ENCODE assay signal across 8 cellular contexts in the genomic region with DNA sequence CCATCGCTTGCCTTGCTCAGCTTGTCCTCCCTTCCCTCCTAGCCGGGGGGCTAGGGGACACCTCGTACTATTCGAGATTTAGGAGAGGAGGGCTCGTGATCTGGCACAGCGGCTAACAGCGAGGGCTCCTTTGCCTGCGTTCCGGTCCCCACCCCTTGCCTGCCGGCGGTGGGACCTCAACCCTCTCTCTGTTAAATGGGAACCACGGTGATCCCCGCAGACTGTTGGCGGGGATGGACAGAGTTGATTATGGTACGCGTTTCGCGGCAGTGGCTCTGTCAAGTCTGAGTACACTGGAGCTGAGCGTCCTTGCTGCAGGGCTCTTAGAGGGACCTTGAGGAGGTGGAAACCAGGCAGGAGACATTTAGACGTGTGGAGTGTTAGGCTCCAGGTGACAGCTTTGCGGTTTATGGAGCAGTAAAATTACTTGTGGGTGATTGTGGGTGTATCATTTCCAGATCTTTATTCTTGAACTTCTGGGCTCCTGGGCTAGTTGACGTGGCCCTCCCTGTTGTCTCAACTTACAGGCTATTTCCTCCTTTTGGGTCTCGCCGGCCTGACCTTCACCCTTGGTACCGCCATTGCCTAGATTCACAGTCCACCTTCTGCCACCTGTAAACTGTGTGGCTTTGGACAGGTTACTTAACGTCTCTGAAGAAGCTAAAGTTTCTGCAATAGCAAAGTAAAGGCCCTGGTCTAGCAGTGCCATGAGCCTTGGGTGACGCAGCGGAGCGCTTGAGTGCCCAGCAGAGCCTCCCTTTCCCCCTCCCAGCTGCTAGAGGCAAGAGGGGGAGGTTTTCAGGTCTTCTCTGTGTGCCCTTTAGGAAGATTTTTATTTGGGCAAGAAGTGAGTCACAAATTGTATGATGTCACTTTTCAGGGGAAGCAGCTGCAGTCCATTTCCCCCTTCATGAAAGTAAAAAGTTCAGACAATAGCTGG. TPM values are rescaled to one million over a fixed set of nuclear protein-coding genes. Genes with fewer than 3 reads are reported as not detected.
DNase-seq lines count a peak whose midpoint lies in the region; ATAC-seq and TF ChIP-seq lines count a peak whose summit lies in the region.

No MANE protein-coding gene starts in this region.

- H4K20me1 ChIP-seq in DOHH2 (ENCODE audit: control insufficient read depth, insufficient read depth, low read depth, low read length) (no peaks in the 10 kb centered on the region), mammary epithelial cell (ENCODE audit: insufficient read depth, low read length) (no peaks in the 10 kb centered on the region)

- TF ChIP-seq CTCF in DOHH2 (IDR thresholded peaks at IDR 0.05; ENCODE audit: low read depth, low read length, poor library complexity, severe bottlenecking) = no peak
- TF ChIP-seq CTCF in mammary epithelial cell (conservative IDR thresholded peaks at IDR 0.05 in 1 of 2, IDR thresholded peaks at IDR 0.05 in 1 of 2; ENCODE audit: extremely low read depth in 1 of 2, insufficient read depth in 1 of 2, low read depth in 1 of 2, low read length in 2 of 2) = no peak
- no peak for TF ChIP-seq CTCF in spleen (IDR thresholded peaks at IDR 0.05 in 8 of 11, conservative IDR thresholded peaks at IDR 0.05 in 3 of 11)

- no peaks in the 10 kb centered on the region for H3K36me3 Mint-ChIP-seq in T-helper 17 cell (ENCODE audit: low read depth)

- no peaks in the 10 kb centered on the region for H3K27me3 Mint-ChIP-seq in T-helper 17 cell

- peaks cover 11% of the 10 kb centered on the region for H3K27me3 ChIP-seq in DOHH2 (ENCODE audit: control insufficient read depth, low read length)
- no peaks in the 10 kb centered on the region for H3K27me3 ChIP-seq in mammary epithelial cell (ENCODE audit: insufficient read depth, low read length)
- H3K27me3 ChIP-seq in spleen (replicated peaks in 1 of 7) = no peaks in the 10 kb centered on the region

- no peak overlapping the region for H3K27ac ChIP-seq in DOHH2 (ENCODE audit: low read depth, low read length)
- peak overlapping the region; percentile 71 for H3K27ac ChIP-seq in mammary epithelial cell (ENCODE audit: insufficient read depth, low read depth, low read length)
- H3K27ac ChIP-seq in spleen = peak overlapping the region; percentile 87 to 97 (median 94)

- H3K9me3 ChIP-seq in DOHH2 (ENCODE audit: control insufficient read depth, insufficient read depth, low read length) (no peaks in the 10 kb centered on the region), T-helper 17 cell (ENCODE audit: control insufficient read depth, low read length, poor library complexity, severe bottlenecking) (no peaks in the 10 kb centered on the region), mammary epithelial cell (replicated peaks; ENCODE audit: insufficient read depth, low read length) (no peaks in the 10 kb centered on the region), spleen (peaks cover 0 to 17% (median 7%) of the 10 kb centered on the region in 8 donors)

- dilution Hi-C loops in mammary epithelial cell (cut with HindIII; ENCODE audit: low sequenced_read_pairs) = no loop called here

- in situ Hi-C loops in mammary epithelial cell (cut with MboI; ENCODE audit: low sequenced_read_pairs in 2 of 2) = no loop called here

- H3K36me3 ChIP-seq in DOHH2 (ENCODE audit: control insufficient read depth, low read length) (no peaks in the 10 kb centered on the region), mammary epithelial cell (ENCODE audit: insufficient read depth, low read length) (no peaks in the 10 kb centered on the region), spleen (no peaks in the 10 kb centered on the region)

- peak overlapping the region; percentile 98 for H3K4me3 Mint-ChIP-seq in T-helper 17 cell

- peak overlapping the region; percentile 98 for H3K27ac Mint-ChIP-seq in T-helper 17 cell

- H3K79me2 ChIP-seq in DOHH2 (ENCODE audit: control insufficient read depth, low read length) (peaks cover 9% of the 10 kb centered on the region), mammary epithelial cell (ENCODE audit: insufficient read depth, low read length) (peaks cover 28% of the 10 kb centered on the region)

- H3K4me1 Mint-ChIP-seq in T-helper 17 cell = peaks cover 32% of the 10 kb centered on the region

- ATAC-seq in GM21447 (IDR thresholded peaks at IDR 0.05; ENCODE audit: unreplicated experiment) = peak; percentile 24
- peak; percentile 24 for ATAC-seq in T-helper 17 cell

- peak overlapping the region; percentile 97 for H2AFZ ChIP-seq in mammary epithelial cell (ENCODE audit: low read depth, low read length)

- H3K4me1 ChIP-seq in DOHH2 (ENCODE audit: control insufficient read depth, low read length) = peaks cover 24% of the 10 kb centered on the region
- H3K4me1 ChIP-seq in mammary epithelial cell (ENCODE audit: insufficient read depth, low read length) = peaks cover 13% of the 10 kb centered on the region
- peaks cover 12 to 52% (median 25%) of the 10 kb centered on the region in 6 donors for H3K4me1 ChIP-seq in spleen

- 0 out of 2 replicates have a peak, but pooled peaks cover 4% of the 10 kb centered on the region for H3F3A ChIP-seq in DOHH2 (ENCODE audit: control insufficient read depth, insufficient read depth)

- 19% methylated on average over 18 of the region's 29 CpGs for WGBS in mammary epithelial cell (ENCODE audit: low coverage, missing lambda C conversion rate)
- WGBS in spleen, 5 donors = 1 to 5% (median 3%) methylated on average over 28 to 29 of the region's 29 CpGs

- H3K4me2 ChIP-seq in DOHH2 (ENCODE audit: low read length) = peak overlapping the region; percentile 100
- peak overlapping the region; percentile 88 for H3K4me2 ChIP-seq in mammary epithelial cell (ENCODE audit: insufficient read depth, low read depth, low read length)

- no peak for TF ChIP-seq POLR2A in spleen (IDR thresholded peaks at IDR 0.05)

- BruUV-seq in mammary epithelial cell (replicated peaks; lab: Mats Ljungman, UMichigan) = TSS peak; percentile 36

- peak overlapping the region; percentile 100 for H3K4me3 ChIP-seq in DOHH2 (ENCODE audit: low read length)
- H3K4me3 ChIP-seq in mammary epithelial cell (replicated peaks in 1 of 3; ENCODE audit: insufficient read depth in 1 of 3, low read depth in 2 of 3, low read length in 3 of 3) = peak overlapping the region; percentile 74 to 94 (median 94)
- peak overlapping the region; percentile 84 to 100 (median 95) for H3K4me3 ChIP-seq in spleen

- CTCF ChIA-PET in mammary epithelial cell (lab: Charles Lee; ENCODE audit: low non-redundant PET) = interaction anchor here (0.6 kb wide), 1 partner anchor 819 kb away, joined by 3 read pairs; no protein-coding TSS in a partner anchor

- H3K9ac ChIP-seq in mammary epithelial cell (ENCODE audit: insufficient read depth, low read length) = peak overlapping the region; percentile 84

- intact Hi-C loops in mammary epithelial cell (cut with micrococcal nuclease) = no loop called here
- intact Hi-C loops in spleen (cut with DNase I; ENCODE audit: low total_unique reads) = no loop called here

- no peaks in the 10 kb centered on the region for H3K9me2 ChIP-seq in DOHH2 (replicated peaks; ENCODE audit: control insufficient read depth, low read length)

- peak; percentile 68 for DNase-seq in HT-29 (ENCODE audit: low spot score)
- DNase-seq in T-helper 17 cell = peak in 1 of 3 donors; percentile 8
- DNase-seq in mammary epithelial cell = peak; percentile 64
- DNase-seq in iris pigment epithelial cell (ENCODE audit: low read depth) = peak; percentile 58
- peak; percentile 84 for DNase-seq in spleen
- DNase-seq in ecto neural progenitor cell (ENCODE audit: low spot score) = no peak

RNA-seq across cellular contexts. Expression of a gene that starts 0.7 kb away (rescaled TPM):
- total RNA-seq in HT-29 (2014; rRNA removed; shearing (Covaris generic)) = 22.2 TPM in 2 replicates
- total RNA-seq in T-helper 17 cell = 10 to 100 TPM; 12.7 to 14.2 TPM
- total RNA-seq in mammary epithelial cell = 10 to 100 TPM in 1 of 2 donors, 1 to 10 TPM in 1; 8.8 to 14.3 TPM
- polyA plus RNA-seq in mammary epithelial cell = 12.9 TPM
- 8.5 TPM for polyA minus RNA-seq in mammary epithelial cell
- total RNA-seq in spleen = 10 to 100 TPM; 16.5 to 27.3 (median 21.3) TPM
- 10 to 100 TPM; 10.4 to 15.9 (median 14.0) TPM for polyA plus RNA-seq in spleen

RNA-seq across cellular contexts. Expression of a gene that starts 16.6 kb away (rescaled TPM):
- total RNA-seq in HT-29 (2014; rRNA removed; shearing (Covaris generic)) = not detected in 2 replicates
- total RNA-seq in T-helper 17 cell = not detected
- not detected for total RNA-seq in mammary epithelial cell
- polyA plus RNA-seq in mammary epithelial cell = not detected
- not detected for polyA minus RNA-seq in mammary epithelial cell
- total RNA-seq in spleen = under 1 TPM in 1 of 7 donors, not detected in 6; 0.13 TPM
- polyA plus RNA-seq in spleen = under 1 TPM; 0.03 to 0.04 (median 0.03) TPM
